In the genomic region with DNA sequence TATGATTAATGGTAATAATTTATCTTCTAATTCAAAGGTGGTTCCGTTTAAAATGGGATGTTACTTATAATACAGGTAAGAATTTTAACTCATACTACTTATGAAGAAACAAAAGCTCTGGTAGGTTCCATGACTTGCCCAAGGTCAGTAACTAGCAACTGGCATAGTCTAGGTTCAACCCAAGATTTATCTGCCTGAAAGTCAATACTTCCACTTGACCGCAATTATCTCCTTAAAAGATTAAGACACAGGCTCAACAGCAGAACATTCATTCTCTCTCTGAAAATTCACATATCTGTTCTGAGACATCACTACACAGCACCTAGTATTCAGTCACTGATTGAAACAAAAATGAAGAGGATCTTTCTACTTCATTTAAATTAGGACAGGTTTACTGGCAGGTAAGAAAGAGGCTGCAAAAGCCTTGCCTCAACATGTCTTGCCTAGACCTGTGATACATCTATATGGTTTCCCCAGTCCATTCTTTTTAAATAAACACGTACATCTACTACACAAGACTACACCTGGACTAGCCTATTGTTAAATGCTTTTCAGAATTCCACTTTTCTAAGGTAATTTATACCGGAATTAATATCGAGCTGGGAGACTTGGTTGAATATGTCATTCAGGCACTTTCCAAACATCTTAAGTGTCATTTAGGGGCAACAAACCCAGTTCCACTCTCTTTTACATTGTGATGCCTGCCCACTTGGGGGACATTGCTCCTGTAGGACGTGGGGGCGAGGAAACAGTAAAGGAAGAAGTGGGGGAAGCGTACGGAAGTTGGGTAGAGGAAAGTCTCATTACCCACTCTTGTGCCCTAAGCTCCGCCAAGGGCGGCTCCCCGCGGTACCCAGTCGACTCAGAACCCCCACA, we compare ENCODE assay signal across 7 cellular contexts. TPM values are rescaled to one million over a fixed set of nuclear protein-coding genes. Genes with fewer than 3 reads are reported as not detected.
DNase-seq lines count a peak whose midpoint lies in the region; ATAC-seq and TF ChIP-seq lines count a peak whose summit lies in the region.

No MANE protein-coding gene starts in this region.

- no peaks in the 10 kb centered on the region for H4K20me1 ChIP-seq in MM.1S (ENCODE audit: insufficient read depth, low read length)

- no peak for TF ChIP-seq POLR2A in stomach (IDR thresholded peaks at IDR 0.05)
- TF ChIP-seq POLR2A in GM18505 (IDR thresholded peaks at IDR 0.05; ENCODE audit: borderline replicate concordance, extremely low read depth, insufficient read depth, insufficient read length), result no peak

- intact Hi-C loops in stomach (cut with DNase I; ENCODE audit: low total_unique reads), result loop anchor here (10.0 kb wide), 1 partner anchor 140 kb away; no protein-coding TSS in a partner anchor

- H3K36me3 ChIP-seq in MM.1S (replicated peaks; ENCODE audit: insufficient read depth, low read length) (no peaks in the 10 kb centered on the region), stomach (no peaks in the 10 kb centered on the region)

- H3K4me1 ChIP-seq in MM.1S (ENCODE audit: low read length) (0 out of 2 replicates have a peak, but pooled peaks cover 7% of the 10 kb centered on the region), stomach (peaks cover 11 to 39% (median 23%) of the 10 kb centered on the region in 4 donors)

- peak overlapping the region; percentile 86 for H3K4me2 ChIP-seq in MM.1S (ENCODE audit: low read depth, low read length)

- POLR2A ChIA-PET in activated naive CD8-positive, alpha-beta T cell treated with anti-CD3 and anti-CD28 coated beads, Interleukin-2, amount 10 ng/mL, durations not matched to agents 7 days and 5 days (lab: Charles Lee), result interaction anchor here (1.0 to 1.6 kb wide), 4 partner anchors 22 to 33 kb away, joined by 3 to 6 read pairs (median 4); a partner anchor contains a TSS

- peak overlapping the region; percentile 83 for H3K27ac Mint-ChIP-seq in activated naive CD8-positive, alpha-beta T cell treated with anti-CD3 and anti-CD28 coated beads, Interleukin-2, amount 10 ng/mL, durations not matched to agents 7 days and 5 days
- peak overlapping the region; percentile 84 to 91 (median 88) for H3K27ac Mint-ChIP-seq in immature natural killer cell

- H3K79me2 ChIP-seq in MM.1S (ENCODE audit: low read length), result peaks cover 25% of the 10 kb centered on the region

- H3K36me3 Mint-ChIP-seq in activated naive CD8-positive, alpha-beta T cell treated with anti-CD3 and anti-CD28 coated beads, Interleukin-2, amount 10 ng/mL, durations not matched to agents 7 days and 5 days, result no peaks in the 10 kb centered on the region
- H3K36me3 Mint-ChIP-seq in immature natural killer cell, result no peaks in the 10 kb centered on the region

- H3K27me3 Mint-ChIP-seq in activated naive CD8-positive, alpha-beta T cell treated with anti-CD3 and anti-CD28 coated beads, Interleukin-2, amount 10 ng/mL, durations not matched to agents 7 days and 5 days, result no peaks in the 10 kb centered on the region
- H3K27me3 Mint-ChIP-seq in immature natural killer cell (ENCODE audit: low read depth in 3 of 3), result peaks cover 0 to 5% (median 0%) of the 10 kb centered on the region in 3 donors

- DNase-seq in MM.1S (no peak), immature natural killer cell (peak in 1 of 3 donors; percentile 3), stomach (no peak), iPS-NIHi7 (ENCODE audit: extremely low spot score) (no peak)
- DNase-seq in activated naive CD8-positive, alpha-beta T cell treated with anti-CD3 and anti-CD28 coated beads, Interleukin-2, amount 10 ng/mL, durations not matched to agents 7 days and 5 days, result no peak

- peaks cover 16% of the 10 kb centered on the region for H3F3A ChIP-seq in MM.1S (ENCODE audit: insufficient read depth, low read length)

- H3K4me1 Mint-ChIP-seq in activated naive CD8-positive, alpha-beta T cell treated with anti-CD3 and anti-CD28 coated beads, Interleukin-2, amount 10 ng/mL, durations not matched to agents 7 days and 5 days, result peaks cover 22% of the 10 kb centered on the region
- peaks cover 18 to 21% of the 10 kb centered on the region in 2 donors for H3K4me1 Mint-ChIP-seq in immature natural killer cell

- no peaks in the 10 kb centered on the region for H3K27me3 ChIP-seq in MM.1S (replicated peaks; ENCODE audit: insufficient read depth, low read length)
- no peaks in the 10 kb centered on the region for H3K27me3 ChIP-seq in stomach

- H3K9me3 Mint-ChIP-seq in activated naive CD8-positive, alpha-beta T cell treated with anti-CD3 and anti-CD28 coated beads, Interleukin-2, amount 10 ng/mL, durations not matched to agents 7 days and 5 days, result no peaks in the 10 kb centered on the region
- no peaks in the 10 kb centered on the region for H3K9me3 Mint-ChIP-seq in immature natural killer cell

- H3K4me3 ChIP-seq in MM.1S (ENCODE audit: low read length), result peak overlapping the region; percentile 70
- H3K4me3 ChIP-seq in stomach, result peak overlapping the region; percentile 95 to 99 (median 98)

- H3K27ac ChIP-seq in MM.1S (ENCODE audit: low read length), result no peak overlapping the region; the same call in 1 of the 2 replicates
- H3K27ac ChIP-seq in stomach, result peak overlapping the region in 4 of 5 donors; percentile 69 to 91 (median 83)

- no peaks in the 10 kb centered on the region for H3K9me3 ChIP-seq in MM.1S (replicated peaks; ENCODE audit: insufficient read depth, low read length)
- no peaks in the 10 kb centered on the region for H3K9me3 ChIP-seq in stomach

- no peak for TF ChIP-seq CTCF in MM.1S (IDR thresholded peaks at IDR 0.05; ENCODE audit: low read length)
- TF ChIP-seq CTCF in stomach (IDR thresholded peaks at IDR 0.05), result no peak

- peak overlapping the region; percentile 89 for H2AFZ ChIP-seq in MM.1S (ENCODE audit: low read length)

- H3K9me2 ChIP-seq in MM.1S (replicated peaks; ENCODE audit: insufficient read depth, low read length), result no peaks in the 10 kb centered on the region

- no peak for TF ChIP-seq EP300 in stomach (IDR thresholded peaks at IDR 0.05)

- peak overlapping the region; percentile 94 for H3K4me3 Mint-ChIP-seq in activated naive CD8-positive, alpha-beta T cell treated with anti-CD3 and anti-CD28 coated beads, Interleukin-2, amount 10 ng/mL, durations not matched to agents 7 days and 5 days
- H3K4me3 Mint-ChIP-seq in immature natural killer cell, result peak overlapping the region; percentile 91 to 99 (median 94)

- H3K9ac ChIP-seq in MM.1S (ENCODE audit: low read length), result peak overlapping the region; percentile 55; the same call in 1 of the 2 replicates

- peak; percentile 5 for ATAC-seq in GM19372 (IDR thresholded peaks at IDR 0.05; ENCODE audit: low read depth, unreplicated experiment)
- ATAC-seq in activated naive CD8-positive, alpha-beta T cell treated with anti-CD3 and anti-CD28 coated beads, Interleukin-2, amount 10 ng/mL, durations not matched to agents 7 days and 5 days (ENCODE audit: low read depth), result peak; percentile 13
- no peak for ATAC-seq in GM18505 (IDR thresholded peaks at IDR 0.05; ENCODE audit: unreplicated experiment)

- 6 to 12% (median 8%) methylated on average over 10 to 14 of the region's 14 CpGs for WGBS in stomach, 5 donors

RNA-seq across cellular contexts. Expression of a gene that starts 1.1 kb away (rescaled TPM):
- total RNA-seq in activated naive CD8-positive, alpha-beta T cell treated with anti-CD3 and anti-CD28 coated beads, Interleukin-2, amount 10 ng/mL, durations not matched to agents 7 days and 5 days, result 10 to 100 TPM; 26.2 to 26.7 TPM
- polyA plus RNA-seq in immature natural killer cell (10 to 100 TPM in 2 of 3 donors, 1 to 10 TPM in 1; 9.7 to 18.5 (median 11.6) TPM), stomach (1 to 10 TPM; 2.4 to 3.5 (median 2.7) TPM)
- total RNA-seq in stomach, result 10 to 100 TPM in 3 of 5 donors, 1 to 10 TPM in 2; 4.1 to 63.1 (median 11.0) TPM

RNA-seq across cellular contexts. Expression of a gene that starts 26.3 kb away (rescaled TPM):
- total RNA-seq in activated naive CD8-positive, alpha-beta T cell treated with anti-CD3 and anti-CD28 coated beads, Interleukin-2, amount 10 ng/mL, durations not matched to agents 7 days and 5 days, result 100 to 1,000 TPM in 1 of 2 experiments, 10 to 100 TPM in 1; 94.2 to 110 TPM
- polyA plus RNA-seq in immature natural killer cell, result 10 to 100 TPM in 1 of 3 donors, 1 to 10 TPM in 2; 5.3 to 10.9 (median 7.6) TPM
- 1 to 10 TPM in 2 of 5 donors, not detected in 3; 1.3 to 5.7 TPM for total RNA-seq in stomach
- polyA plus RNA-seq in stomach, result 10 to 100 TPM; 18.6 to 32.5 (median 25.5) TPM

RNA-seq across cellular contexts. Expression of a gene that starts 32.7 kb away (rescaled TPM):
- 10 to 100 TPM; 23.7 to 25.7 TPM for total RNA-seq in activated naive CD8-positive, alpha-beta T cell treated with anti-CD3 and anti-CD28 coated beads, Interleukin-2, amount 10 ng/mL, durations not matched to agents 7 days and 5 days
- 10 to 100 TPM; 34.6 to 48.2 (median 44.1) TPM for polyA plus RNA-seq in immature natural killer cell
- 10 to 100 TPM in 3 of 5 donors, 1 to 10 TPM in 2; 1.8 to 59.4 (median 15.5) TPM for total RNA-seq in stomach
- 10 to 100 TPM; 21.0 to 35.1 (median 23.1) TPM for polyA plus RNA-seq in stomach

Comparison
In these comparisons a context has a peak if more than half of its experiments do, and no peak if none do; other contexts are left out.
1. RNA of a gene that starts 26.3 kb away (total RNA-seq): 94.2 to 110 TPM in activated naive CD8-positive, alpha-beta T cell treated with anti-CD3 and anti-CD28 coated beads, Interleukin-2, amount 10 ng/mL, durations not matched to agents 7 days and 5 days; 1.3 to 5.7 TPM in stomach; every median in the first group is over 10 times any median in the second.